1 cellular context compared by ENCODE assay signal in the genomic region with DNA sequence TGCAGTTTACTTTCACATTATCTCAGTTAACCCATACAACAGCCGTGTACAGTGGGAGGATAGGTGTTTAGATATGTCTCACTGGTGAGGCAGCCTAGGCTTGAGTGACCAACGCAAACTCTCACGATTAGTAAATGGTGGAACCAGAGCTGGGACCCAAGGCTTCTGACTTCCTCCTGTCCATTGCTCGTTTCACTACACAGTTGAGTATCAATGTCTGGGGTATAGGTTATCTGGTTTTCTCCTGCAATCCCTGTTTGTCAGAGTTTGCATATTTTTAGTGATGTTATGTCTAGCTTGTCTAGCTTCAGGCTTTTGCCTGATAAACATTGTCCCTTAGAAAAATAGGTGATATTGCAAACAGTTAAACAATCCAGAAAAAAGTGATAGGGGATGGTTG.
TF ChIP-seq lines count a peak whose summit lies in the region.

No MANE protein-coding gene starts in this region.

TF ChIP-seq in GM12878, 131 proteins besides CTCF, POLR2A, EP300 and RAD21 (continued from another document and continues in another):
- TF ChIP-seq, protein P1, sequence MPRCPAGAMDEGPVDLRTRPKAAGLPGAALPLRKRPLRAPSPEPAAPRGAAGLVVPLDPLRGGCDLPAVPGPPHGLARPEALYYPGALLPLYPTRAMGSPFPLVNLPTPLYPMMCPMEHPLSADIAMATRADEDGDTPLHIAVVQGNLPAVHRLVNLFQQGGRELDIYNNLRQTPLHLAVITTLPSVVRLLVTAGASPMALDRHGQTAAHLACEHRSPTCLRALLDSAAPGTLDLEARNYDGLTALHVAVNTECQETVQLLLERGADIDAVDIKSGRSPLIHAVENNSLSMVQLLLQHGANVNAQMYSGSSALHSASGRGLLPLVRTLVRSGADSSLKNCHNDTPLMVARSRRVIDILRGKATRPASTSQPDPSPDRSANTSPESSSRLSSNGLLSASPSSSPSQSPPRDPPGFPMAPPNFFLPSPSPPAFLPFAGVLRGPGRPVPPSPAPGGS (IDR thresholded peaks at IDR 0.05; ENCODE audit: borderline replicate concordance, insufficient read depth, low read depth, low read length, poor library complexity, severe bottlenecking), result peak; percentile 63
- TF ChIP-seq, protein P2, sequence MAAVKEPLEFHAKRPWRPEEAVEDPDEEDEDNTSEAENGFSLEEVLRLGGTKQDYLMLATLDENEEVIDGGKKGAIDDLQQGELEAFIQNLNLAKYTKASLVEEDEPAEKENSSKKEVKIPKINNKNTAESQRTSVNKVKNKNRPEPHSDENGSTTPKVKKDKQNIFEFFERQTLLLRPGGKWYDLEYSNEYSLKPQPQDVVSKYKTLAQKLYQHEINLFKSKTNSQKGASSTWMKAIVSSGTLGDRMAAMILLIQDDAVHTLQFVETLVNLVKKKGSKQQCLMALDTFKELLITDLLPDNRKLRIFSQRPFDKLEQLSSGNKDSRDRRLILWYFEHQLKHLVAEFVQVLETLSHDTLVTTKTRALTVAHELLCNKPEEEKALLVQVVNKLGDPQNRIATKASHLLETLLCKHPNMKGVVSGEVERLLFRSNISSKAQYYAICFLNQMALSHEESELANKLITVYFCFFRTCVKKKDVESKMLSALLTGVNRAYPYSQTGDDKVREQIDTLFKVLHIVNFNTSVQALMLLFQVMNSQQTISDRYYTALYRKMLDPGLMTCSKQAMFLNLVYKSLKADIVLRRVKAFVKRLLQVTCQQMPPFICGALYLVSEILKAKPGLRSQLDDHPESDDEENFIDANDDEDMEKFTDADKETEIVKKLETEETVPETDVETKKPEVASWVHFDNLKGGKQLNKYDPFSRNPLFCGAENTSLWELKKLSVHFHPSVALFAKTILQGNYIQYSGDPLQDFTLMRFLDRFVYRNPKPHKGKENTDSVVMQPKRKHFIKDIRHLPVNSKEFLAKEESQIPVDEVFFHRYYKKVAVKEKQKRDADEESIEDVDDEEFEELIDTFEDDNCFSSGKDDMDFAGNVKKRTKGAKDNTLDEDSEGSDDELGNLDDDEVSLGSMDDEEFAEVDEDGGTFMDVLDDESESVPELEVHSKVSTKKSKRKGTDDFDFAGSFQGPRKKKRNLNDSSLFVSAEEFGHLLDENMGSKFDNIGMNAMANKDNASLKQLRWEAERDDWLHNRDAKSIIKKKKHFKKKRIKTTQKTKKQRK (IDR thresholded peaks at IDR 0.05; ENCODE audit: low read depth, low read length), result no peak
- TF ChIP-seq, protein P3, sequence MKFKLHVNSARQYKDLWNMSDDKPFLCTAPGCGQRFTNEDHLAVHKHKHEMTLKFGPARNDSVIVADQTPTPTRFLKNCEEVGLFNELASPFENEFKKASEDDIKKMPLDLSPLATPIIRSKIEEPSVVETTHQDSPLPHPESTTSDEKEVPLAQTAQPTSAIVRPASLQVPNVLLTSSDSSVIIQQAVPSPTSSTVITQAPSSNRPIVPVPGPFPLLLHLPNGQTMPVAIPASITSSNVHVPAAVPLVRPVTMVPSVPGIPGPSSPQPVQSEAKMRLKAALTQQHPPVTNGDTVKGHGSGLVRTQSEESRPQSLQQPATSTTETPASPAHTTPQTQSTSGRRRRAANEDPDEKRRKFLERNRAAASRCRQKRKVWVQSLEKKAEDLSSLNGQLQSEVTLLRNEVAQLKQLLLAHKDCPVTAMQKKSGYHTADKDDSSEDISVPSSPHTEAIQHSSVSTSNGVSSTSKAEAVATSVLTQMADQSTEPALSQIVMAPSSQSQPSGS (IDR thresholded peaks at IDR 0.05; ENCODE audit: low read length), result peak; percentile 55; the same call in 1 of the 2 replicates
- peak; percentile 46; the same call in 1 of the 2 replicates for TF ChIP-seq RUNX3 (IDR thresholded peaks at IDR 0.05; ENCODE audit: low read length)
- TF ChIP-seq BRCA1 (IDR thresholded peaks at IDR 0.05; ENCODE audit: low read depth, low read length), result no peak
- TF ChIP-seq EED (IDR thresholded peaks at IDR 0.05; ENCODE audit: low read depth), result no peak
- TF ChIP-seq HCFC1 (IDR thresholded peaks at IDR 0.05; ENCODE audit: low read length), result no peak
- TF ChIP-seq, protein P4, sequence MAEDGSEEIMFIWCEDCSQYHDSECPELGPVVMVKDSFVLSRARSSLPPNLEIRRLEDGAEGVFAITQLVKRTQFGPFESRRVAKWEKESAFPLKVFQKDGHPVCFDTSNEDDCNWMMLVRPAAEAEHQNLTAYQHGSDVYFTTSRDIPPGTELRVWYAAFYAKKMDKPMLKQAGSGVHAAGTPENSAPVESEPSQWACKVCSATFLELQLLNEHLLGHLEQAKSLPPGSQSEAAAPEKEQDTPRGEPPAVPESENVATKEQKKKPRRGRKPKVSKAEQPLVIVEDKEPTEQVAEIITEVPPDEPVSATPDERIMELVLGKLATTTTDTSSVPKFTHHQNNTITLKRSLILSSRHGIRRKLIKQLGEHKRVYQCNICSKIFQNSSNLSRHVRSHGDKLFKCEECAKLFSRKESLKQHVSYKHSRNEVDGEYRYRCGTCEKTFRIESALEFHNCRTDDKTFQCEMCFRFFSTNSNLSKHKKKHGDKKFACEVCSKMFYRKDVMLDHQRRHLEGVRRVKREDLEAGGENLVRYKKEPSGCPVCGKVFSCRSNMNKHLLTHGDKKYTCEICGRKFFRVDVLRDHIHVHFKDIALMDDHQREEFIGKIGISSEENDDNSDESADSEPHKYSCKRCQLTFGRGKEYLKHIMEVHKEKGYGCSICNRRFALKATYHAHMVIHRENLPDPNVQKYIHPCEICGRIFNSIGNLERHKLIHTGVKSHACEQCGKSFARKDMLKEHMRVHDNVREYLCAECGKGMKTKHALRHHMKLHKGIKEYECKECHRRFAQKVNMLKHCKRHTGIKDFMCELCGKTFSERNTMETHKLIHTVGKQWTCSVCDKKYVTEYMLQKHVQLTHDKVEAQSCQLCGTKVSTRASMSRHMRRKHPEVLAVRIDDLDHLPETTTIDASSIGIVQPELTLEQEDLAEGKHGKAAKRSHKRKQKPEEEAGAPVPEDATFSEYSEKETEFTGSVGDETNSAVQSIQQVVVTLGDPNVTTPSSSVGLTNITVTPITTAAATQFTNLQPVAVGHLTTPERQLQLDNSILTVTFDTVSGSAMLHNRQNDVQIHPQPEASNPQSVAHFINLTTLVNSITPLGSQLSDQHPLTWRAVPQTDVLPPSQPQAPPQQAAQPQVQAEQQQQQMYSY (CRISPR knock-in tag; IDR thresholded peaks at IDR 0.05), result no peak
- TF ChIP-seq, protein P5, sequence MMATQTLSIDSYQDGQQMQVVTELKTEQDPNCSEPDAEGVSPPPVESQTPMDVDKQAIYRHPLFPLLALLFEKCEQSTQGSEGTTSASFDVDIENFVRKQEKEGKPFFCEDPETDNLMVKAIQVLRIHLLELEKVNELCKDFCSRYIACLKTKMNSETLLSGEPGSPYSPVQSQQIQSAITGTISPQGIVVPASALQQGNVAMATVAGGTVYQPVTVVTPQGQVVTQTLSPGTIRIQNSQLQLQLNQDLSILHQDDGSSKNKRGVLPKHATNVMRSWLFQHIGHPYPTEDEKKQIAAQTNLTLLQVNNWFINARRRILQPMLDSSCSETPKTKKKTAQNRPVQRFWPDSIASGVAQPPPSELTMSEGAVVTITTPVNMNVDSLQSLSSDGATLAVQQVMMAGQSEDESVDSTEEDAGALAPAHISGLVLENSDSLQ (IDR thresholded peaks at IDR 0.05), result no peak
- TF ChIP-seq, protein P6, sequence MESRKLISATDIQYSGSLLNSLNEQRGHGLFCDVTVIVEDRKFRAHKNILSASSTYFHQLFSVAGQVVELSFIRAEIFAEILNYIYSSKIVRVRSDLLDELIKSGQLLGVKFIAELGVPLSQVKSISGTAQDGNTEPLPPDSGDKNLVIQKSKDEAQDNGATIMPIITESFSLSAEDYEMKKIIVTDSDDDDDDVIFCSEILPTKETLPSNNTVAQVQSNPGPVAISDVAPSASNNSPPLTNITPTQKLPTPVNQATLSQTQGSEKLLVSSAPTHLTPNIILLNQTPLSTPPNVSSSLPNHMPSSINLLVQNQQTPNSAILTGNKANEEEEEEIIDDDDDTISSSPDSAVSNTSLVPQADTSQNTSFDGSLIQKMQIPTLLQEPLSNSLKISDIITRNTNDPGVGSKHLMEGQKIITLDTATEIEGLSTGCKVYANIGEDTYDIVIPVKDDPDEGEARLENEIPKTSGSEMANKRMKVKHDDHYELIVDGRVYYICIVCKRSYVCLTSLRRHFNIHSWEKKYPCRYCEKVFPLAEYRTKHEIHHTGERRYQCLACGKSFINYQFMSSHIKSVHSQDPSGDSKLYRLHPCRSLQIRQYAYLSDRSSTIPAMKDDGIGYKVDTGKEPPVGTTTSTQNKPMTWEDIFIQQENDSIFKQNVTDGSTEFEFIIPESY (IDR thresholded peaks at IDR 0.05), result no peak
- no peak for TF ChIP-seq WRNIP1 (IDR thresholded peaks at IDR 0.05; ENCODE audit: borderline replicate concordance, low read depth, low read length)
- TF ChIP-seq, protein P7, sequence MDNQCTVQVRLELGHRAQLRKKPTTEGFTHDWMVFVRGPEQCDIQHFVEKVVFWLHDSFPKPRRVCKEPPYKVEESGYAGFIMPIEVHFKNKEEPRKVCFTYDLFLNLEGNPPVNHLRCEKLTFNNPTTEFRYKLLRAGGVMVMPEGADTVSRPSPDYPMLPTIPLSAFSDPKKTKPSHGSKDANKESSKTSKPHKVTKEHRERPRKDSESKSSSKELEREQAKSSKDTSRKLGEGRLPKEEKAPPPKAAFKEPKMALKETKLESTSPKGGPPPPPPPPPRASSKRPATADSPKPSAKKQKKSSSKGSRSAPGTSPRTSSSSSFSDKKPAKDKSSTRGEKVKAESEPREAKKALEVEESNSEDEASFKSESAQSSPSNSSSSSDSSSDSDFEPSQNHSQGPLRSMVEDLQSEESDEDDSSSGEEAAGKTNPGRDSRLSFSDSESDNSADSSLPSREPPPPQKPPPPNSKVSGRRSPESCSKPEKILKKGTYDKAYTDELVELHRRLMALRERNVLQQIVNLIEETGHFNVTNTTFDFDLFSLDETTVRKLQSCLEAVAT (IDR thresholded peaks at IDR 0.05), result no peak
- TF ChIP-seq MYB (IDR thresholded peaks at IDR 0.05; ENCODE audit: borderline replicate concordance, low read depth, low read length), result no peak
- TF ChIP-seq, protein P8, sequence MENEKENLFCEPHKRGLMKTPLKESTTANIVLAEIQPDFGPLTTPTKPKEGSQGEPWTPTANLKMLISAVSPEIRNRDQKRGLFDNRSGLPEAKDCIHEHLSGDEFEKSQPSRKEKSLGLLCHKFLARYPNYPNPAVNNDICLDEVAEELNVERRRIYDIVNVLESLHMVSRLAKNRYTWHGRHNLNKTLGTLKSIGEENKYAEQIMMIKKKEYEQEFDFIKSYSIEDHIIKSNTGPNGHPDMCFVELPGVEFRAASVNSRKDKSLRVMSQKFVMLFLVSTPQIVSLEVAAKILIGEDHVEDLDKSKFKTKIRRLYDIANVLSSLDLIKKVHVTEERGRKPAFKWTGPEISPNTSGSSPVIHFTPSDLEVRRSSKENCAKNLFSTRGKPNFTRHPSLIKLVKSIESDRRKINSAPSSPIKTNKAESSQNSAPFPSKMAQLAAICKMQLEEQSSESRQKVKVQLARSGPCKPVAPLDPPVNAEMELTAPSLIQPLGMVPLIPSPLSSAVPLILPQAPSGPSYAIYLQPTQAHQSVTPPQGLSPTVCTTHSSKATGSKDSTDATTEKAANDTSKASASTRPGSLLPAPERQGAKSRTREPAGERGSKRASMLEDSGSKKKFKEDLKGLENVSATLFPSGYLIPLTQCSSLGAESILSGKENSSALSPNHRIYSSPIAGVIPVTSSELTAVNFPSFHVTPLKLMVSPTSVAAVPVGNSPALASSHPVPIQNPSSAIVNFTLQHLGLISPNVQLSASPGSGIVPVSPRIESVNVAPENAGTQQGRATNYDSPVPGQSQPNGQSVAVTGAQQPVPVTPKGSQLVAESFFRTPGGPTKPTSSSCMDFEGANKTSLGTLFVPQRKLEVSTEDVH (IDR thresholded peaks at IDR 0.05; ENCODE audit: low read depth, partially characterized antibody), result no peak
- peak; percentile 44; the same call in 1 of the 2 replicates for TF ChIP-seq PAX5 (IDR thresholded peaks at IDR 0.05; ENCODE audit: borderline replicate concordance, low read depth, low read length)
- TF ChIP-seq CBX3 (IDR thresholded peaks at IDR 0.05; ENCODE audit: borderline replicate concordance, low read depth), result no peak
- no peak for TF ChIP-seq TARDBP (IDR thresholded peaks at IDR 0.05; ENCODE audit: borderline replicate concordance)
- no peak for TF ChIP-seq POLR2AphosphoS5 (IDR thresholded peaks at IDR 0.05; ENCODE audit: low read length)
- TF ChIP-seq CBX5 (IDR thresholded peaks at IDR 0.05; ENCODE audit: low read depth), result no peak
- TF ChIP-seq, protein P9, sequence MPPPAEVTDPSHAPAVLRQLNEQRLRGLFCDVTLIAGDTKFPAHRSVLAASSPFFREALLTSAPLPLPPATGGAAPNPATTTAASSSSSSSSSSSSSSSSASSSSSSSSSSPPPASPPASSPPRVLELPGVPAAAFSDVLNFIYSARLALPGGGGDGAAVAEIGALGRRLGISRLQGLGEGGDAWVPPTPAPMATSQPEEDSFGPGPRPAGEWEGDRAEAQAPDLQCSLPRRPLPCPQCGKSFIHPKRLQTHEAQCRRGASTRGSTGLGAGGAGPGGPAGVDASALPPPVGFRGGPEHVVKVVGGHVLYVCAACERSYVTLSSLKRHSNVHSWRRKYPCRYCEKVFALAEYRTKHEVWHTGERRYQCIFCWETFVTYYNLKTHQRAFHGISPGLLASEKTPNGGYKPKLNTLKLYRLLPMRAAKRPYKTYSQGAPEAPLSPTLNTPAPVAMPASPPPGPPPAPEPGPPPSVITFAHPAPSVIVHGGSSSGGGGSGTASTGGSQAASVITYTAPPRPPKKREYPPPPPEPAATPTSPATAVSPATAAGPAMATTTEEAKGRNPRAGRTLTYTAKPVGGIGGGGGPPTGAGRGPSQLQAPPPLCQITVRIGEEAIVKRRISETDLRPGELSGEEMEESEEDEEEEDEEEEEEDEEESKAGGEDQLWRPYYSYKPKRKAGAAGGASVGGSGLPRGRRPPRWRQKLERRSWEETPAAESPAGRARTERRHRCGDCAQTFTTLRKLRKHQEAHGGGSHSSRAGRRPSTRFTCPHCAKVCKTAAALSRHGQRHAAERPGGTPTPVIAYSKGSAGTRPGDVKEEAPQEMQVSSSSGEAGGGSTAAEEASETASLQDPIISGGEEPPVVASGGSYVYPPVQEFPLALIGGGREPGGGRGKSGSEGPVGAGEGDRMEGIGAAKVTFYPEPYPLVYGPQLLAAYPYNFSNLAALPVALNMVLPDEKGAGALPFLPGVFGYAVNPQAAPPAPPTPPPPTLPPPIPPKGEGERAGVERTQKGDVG (CRISPR knock-in tag; IDR thresholded peaks at IDR 0.05), result no peak
- TF ChIP-seq, protein P10, sequence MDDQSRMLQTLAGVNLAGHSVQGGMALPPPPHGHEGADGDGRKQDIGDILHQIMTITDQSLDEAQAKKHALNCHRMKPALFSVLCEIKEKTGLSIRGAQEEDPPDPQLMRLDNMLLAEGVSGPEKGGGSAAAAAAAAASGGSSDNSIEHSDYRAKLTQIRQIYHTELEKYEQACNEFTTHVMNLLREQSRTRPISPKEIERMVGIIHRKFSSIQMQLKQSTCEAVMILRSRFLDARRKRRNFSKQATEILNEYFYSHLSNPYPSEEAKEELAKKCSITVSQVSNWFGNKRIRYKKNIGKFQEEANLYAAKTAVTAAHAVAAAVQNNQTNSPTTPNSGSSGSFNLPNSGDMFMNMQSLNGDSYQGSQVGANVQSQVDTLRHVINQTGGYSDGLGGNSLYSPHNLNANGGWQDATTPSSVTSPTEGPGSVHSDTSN (IDR thresholded peaks at IDR 0.05; ENCODE audit: insufficient replicate concordance, low read depth, low read length), result no peak
- TF ChIP-seq ETV6 (conservative IDR thresholded peaks at IDR 0.05 in 1 of 2, IDR thresholded peaks at IDR 0.05 in 1 of 2; ENCODE audit: borderline replicate concordance in 1 of 2, low read depth in 1 of 2), result 0 out of 4 replicates have a peak, but pooled peaks of 1 of the 2 experiments have one; percentile 14
- TF ChIP-seq, protein P11, sequence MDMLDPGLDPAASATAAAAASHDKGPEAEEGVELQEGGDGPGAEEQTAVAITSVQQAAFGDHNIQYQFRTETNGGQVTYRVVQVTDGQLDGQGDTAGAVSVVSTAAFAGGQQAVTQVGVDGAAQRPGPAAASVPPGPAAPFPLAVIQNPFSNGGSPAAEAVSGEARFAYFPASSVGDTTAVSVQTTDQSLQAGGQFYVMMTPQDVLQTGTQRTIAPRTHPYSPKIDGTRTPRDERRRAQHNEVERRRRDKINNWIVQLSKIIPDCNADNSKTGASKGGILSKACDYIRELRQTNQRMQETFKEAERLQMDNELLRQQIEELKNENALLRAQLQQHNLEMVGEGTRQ (IDR thresholded peaks at IDR 0.05; ENCODE audit: borderline replicate concordance, low read depth, low read length), result no peak
- no peak for TF ChIP-seq NR2C2 (IDR thresholded peaks at IDR 0.05; ENCODE audit: borderline replicate concordance, control insufficient read depth, insufficient read length, low read depth)
